Comparison of ENCODE assay signal across 1 cellular context in genomic region chr7:64905133-64905532, GRCh38.
TF ChIP-seq lines count a peak whose summit lies in the region.

No MANE protein-coding gene starts in this region.

TF ChIP-seq in HepG2, 621 proteins besides CTCF, POLR2A, EP300 and RAD21 (continued from another document):
- TF ChIP-seq TRIM22 (IDR thresholded peaks at IDR 0.05) (no peak), WIZ (CRISPR knock-in tag; IDR thresholded peaks at IDR 0.05) (no peak), JDP2 (CRISPR knock-in tag; IDR thresholded peaks at IDR 0.05; ENCODE audit: borderline replicate concordance) (no peak), STAT5B (CRISPR knock-in tag; IDR thresholded peaks at IDR 0.05) (no peak), GFI1 (CRISPR knock-in tag; IDR thresholded peaks at IDR 0.05; ENCODE audit: borderline replicate concordance) (0 out of 2 replicates have a peak, but pooled peaks have one; percentile 54), FOXA1 (IDR thresholded peaks at IDR 0.05) (no peak), FOXA1 (CRISPR knock-in tag; IDR thresholded peaks at IDR 0.05) (no peak)
TF ChIP-seq in HepG2: peak in this region for 11.
